In genomic region chr2:20615046-20615465, GRCh38 we compare ENCODE assay signal across 11 cellular contexts. TPM values are rescaled to one million over a fixed set of nuclear protein-coding genes. Genes with fewer than 3 reads are reported as not detected.
DNase-seq lines count a peak whose midpoint lies in the region; ATAC-seq and TF ChIP-seq lines count a peak whose summit lies in the region.
"Had no signal": no experiment of that assay in that cellular context is flagged by ENCODE, and none has a peak within 500 bp of the region (broad histone marks: within the 10 kb centered on the region; RNA-seq: fewer than 3 reads in every experiment).

No MANE protein-coding gene starts in this region.

- H3K27me3 ChIP-seq in WERI-Rb-1 (ENCODE audit: insufficient read depth, low read depth, severe bottlenecking) (no peaks in the 10 kb centered on the region), esophagus (ENCODE audit: control insufficient read depth in 1 of 2, insufficient read depth in 2 of 2, low read length in 2 of 2) (no peaks in the 10 kb centered on the region), mucosa of rectum (ENCODE audit: control insufficient read depth in 2 of 2, insufficient read depth in 2 of 2, low read length in 2 of 2) (no peaks in the 10 kb centered on the region)

- H3K27ac ChIP-seq in WERI-Rb-1 (peak overlapping the region; percentile 4), esophagus (ENCODE audit: low read depth in 2 of 2, low read length in 1 of 2) (peak overlapping the region; percentile 90 to 92), mucosa of rectum (ENCODE audit: low read depth in 2 of 2, low read length in 2 of 2) (peak overlapping the region; percentile 66 to 91), temporal lobe (ENCODE audit: low read depth, low read length) (peak overlapping the region; percentile 83)

- DNase-seq in WERI-Rb-1 (no peak), NCI-H1105 treated with DMSO at 0.1 percent for 48 hours (lab: John Stamatoyannopoulos, UW) (no peak), NCI-H446 (lab: John Stamatoyannopoulos, UW) (no peak), T-helper 9 cell (no peak)
- DNase-seq: CD4-positive, alpha-beta T cell had no signal

- H3K36me3 ChIP-seq in WERI-Rb-1 (no peaks in the 10 kb centered on the region), esophagus (ENCODE audit: control insufficient read depth in 2 of 2, insufficient read depth in 2 of 2, low read length in 1 of 2) (peaks cover 0 to 1% of the 10 kb centered on the region in 2 donors), mucosa of rectum (ENCODE audit: control insufficient read depth in 2 of 2, insufficient read depth in 2 of 2, low read length in 2 of 2) (no peaks in the 10 kb centered on the region)

- peak overlapping the region in 1 of 2 donors; percentile 10 for H3K9ac ChIP-seq in mucosa of rectum (ENCODE audit: low read depth in 1 of 2, low read length in 2 of 2)

- H3K4me3 ChIP-seq in WERI-Rb-1 (ENCODE audit: low read depth, low read length) (no peak overlapping the region), esophagus (ENCODE audit: low read depth in 1 of 2, low read length in 2 of 2) (no peak overlapping the region), mucosa of rectum (ENCODE audit: low read length in 2 of 2) (no peak overlapping the region)

- 73 to 81% methylated on average over 6 of the region's 6 CpGs for WGBS in esophagus, 2 donors

- ATAC-seq in GM21381 (IDR thresholded peaks at IDR 0.05; ENCODE audit: unreplicated experiment): no peak
- ATAC-seq: Panc1 had no signal

- no peaks in the 10 kb centered on the region for H3K9me3 ChIP-seq in WERI-Rb-1 (ENCODE audit: severe bottlenecking)
- H3K9me3 ChIP-seq in esophagus (ENCODE audit: control insufficient read depth in 2 of 2, insufficient read depth in 1 of 2, low read depth in 1 of 2, low read length in 1 of 2): no peaks in the 10 kb centered on the region
- H3K9me3 ChIP-seq in mucosa of rectum (ENCODE audit: control insufficient read depth in 2 of 2, low read length in 2 of 2): no peaks in the 10 kb centered on the region

- H3K4me1 ChIP-seq in esophagus (ENCODE audit: control insufficient read depth in 2 of 2, insufficient read depth in 2 of 2, low read length in 1 of 2) (peaks cover 5 to 30% of the 10 kb centered on the region in 2 donors), mucosa of rectum (ENCODE audit: control insufficient read depth in 2 of 2, insufficient read depth in 2 of 2, low read length in 2 of 2) (peaks cover 39 to 45% of the 10 kb centered on the region in 2 donors)

- TF ChIP-seq CTCF in WERI-Rb-1 (IDR thresholded peaks at IDR 0.05; ENCODE audit: low read depth, low read length): peak; percentile 28; the same call in 1 of the 2 replicates

RNA-seq across cellular contexts. Expression of gene HS1BP3, which starts 35.8 kb away (rescaled TPM):
- polyA plus RNA-seq in esophagus: 10 to 100 TPM; 12.2 to 13.4 TPM
- 6.9 TPM for total RNA-seq in temporal lobe

RNA-seq across cellular contexts. Expression of gene GDF7, which starts 51.9 kb away (rescaled TPM):
- polyA plus RNA-seq in esophagus: under 1 TPM; 0.56 to 0.59 TPM
- total RNA-seq in temporal lobe: under 0.01 TPM
- total RNA-seq: activated CD8-positive, alpha-beta memory T cell treated with anti-CD3 and anti-CD28 coated beads for 36 hours had no signal

Comparison
In these comparisons a context has a peak if more than half of its experiments do, and no peak if none do; other contexts are left out.
1. H3K27ac ChIP-seq: peak in every context shown above with its lines; median percentile 91 in esophagus; 83 in temporal lobe; 78 in mucosa of rectum; 4 in WERI-Rb-1.